ENCODE assay signal across 8 cellular contexts in the genomic region with DNA sequence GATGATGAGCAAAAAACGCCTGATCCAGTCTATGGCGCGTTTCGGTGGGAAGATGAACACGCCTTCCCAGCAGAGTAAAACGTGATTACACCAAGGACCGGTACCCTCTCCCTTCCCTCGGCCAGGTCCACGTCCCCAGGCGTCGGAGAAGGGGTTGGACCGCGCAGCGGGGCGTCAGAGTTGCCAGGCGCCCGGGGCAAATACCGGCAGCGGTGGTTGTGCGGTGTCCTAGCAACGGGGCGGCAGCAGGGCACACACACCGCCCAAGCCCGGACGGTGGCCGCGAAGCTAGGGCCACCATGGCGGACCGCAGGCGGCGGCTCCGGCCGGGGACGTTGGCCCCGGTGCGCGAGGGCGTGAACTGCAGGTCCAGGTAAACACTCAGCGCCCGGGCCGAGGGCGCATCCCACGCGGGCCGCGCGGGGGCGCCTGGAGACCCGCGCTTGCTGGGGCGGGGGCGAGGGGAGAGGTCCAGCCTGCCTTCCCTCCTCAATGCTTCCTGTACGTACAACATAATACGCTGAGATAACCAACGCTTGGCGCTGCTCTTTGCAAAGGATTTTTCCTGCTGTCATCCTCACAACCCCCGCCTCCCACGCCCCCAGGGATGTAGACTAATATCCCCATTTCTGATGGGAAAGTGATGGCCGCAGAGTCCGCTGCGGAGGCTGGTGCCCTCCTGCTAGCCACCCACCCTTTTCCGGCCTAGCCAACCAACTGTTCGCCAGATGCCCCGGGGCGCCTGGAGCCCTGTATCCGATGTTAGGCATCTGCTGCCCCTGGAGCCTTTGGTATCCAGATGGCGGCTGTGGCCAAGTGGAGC. TPM values are rescaled to one million over a fixed set of nuclear protein-coding genes. Genes with fewer than 3 reads are reported as not detected.
DNase-seq lines count a peak whose midpoint lies in the region; ATAC-seq and TF ChIP-seq lines count a peak whose summit lies in the region.

A gene with protein sequence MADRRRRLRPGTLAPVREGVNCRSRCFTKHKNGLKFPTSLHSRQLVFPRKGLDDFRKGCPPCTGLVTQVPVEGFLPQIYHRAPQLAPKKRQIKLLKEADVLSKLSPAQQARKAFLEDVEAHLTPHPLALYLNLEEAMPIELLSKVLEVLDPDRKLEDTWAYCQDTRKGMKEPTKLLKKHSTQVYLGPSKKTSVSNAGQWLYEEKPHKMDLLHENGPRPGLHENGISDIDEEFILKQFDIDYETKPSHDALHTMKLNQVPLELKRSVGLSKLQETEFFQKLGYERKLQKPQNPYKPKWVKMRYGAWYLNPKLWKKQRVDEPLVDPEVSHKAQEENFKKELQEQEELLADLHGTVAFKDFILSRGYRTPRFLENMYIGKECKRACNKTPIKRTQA (plus strand): TSS at position 274 of the 823 bp plus-strand sequence. CDS start 26 bp downstream, at position 300.

- intact Hi-C loops in dorsolateral prefrontal cortex (cut with DNase I): loop anchor here (5.0 to 10.0 kb wide), 3 partner anchors 39 to 69 kb away; a partner anchor contains a TSS
- intact Hi-C loops in left lung (cut with DNase I): no loop called here

- no peaks in the 10 kb centered on the region for H3K9me3 ChIP-seq in left lung

- ATAC-seq in GM18502 (IDR thresholded peaks at IDR 0.05; ENCODE audit: poor library complexity, unreplicated experiment): peak; percentile 62
- peak; percentile 94 for ATAC-seq in left lung
- no peak for ATAC-seq in GM18870 (IDR thresholded peaks at IDR 0.05; ENCODE audit: unreplicated experiment)

- no peaks in the 10 kb centered on the region for H3K36me3 ChIP-seq in left lung

- H3K27ac ChIP-seq in dorsolateral prefrontal cortex: peak within 1 kb of the TSS in 48 of 59 donors; percentile 1 to 86 (median 56)
- peak within 1 kb of the TSS; percentile 22 to 67 for H3K27ac ChIP-seq in left lung

- DNase-seq in 8988T: peak; percentile 17
- peak; percentile 75 to 83 for DNase-seq in NCI-H2081 (lab: John Stamatoyannopoulos, UW)
- peak; percentile 2 to 3 for DNase-seq in activated CD4-positive, alpha-beta T cell treated with anti-CD3 and anti-CD28 coated beads for 4 hours
- DNase-seq in dorsolateral prefrontal cortex: peak; percentile 50 to 84 (median 69)
- peak; percentile 85 to 93 for DNase-seq in left lung
- DNase-seq in stimulated activated CD4-positive, alpha-beta T cell treated with anti-CD3 and anti-CD28 coated beads, Interleukin-1b, Interleukin-23, amount 100 ng/mL, for 48 hours: peak; percentile 16

- H3K4me1 ChIP-seq in left lung: peaks cover 0 to 21% of the 10 kb centered on the region in 2 donors

- TF ChIP-seq CTCF in dorsolateral prefrontal cortex (IDR thresholded peaks at IDR 0.05 in 54 of 56, conservative IDR thresholded peaks at IDR 0.05 in 2 of 56; ENCODE audit: low read depth in 1 of 56, partially characterized antibody in 56 of 56) (peak in 48 of 56 donors; percentile 11 to 67 (median 47)), left lung (IDR thresholded peaks at IDR 0.05) (peak; percentile 32 to 41)

- H3K4me3 ChIP-seq in dorsolateral prefrontal cortex: peak within 1 kb of the TSS; percentile 49 to 93 (median 82)
- peak within 1 kb of the TSS; percentile 51 for H3K4me3 ChIP-seq in left lung

- H3K27me3 ChIP-seq in dorsolateral prefrontal cortex (no peaks in the 10 kb centered on the region), left lung (peaks cover 0 to 27% of the 10 kb centered on the region in 2 donors)

RNA-seq across cellular contexts. Expression of the gene that starts here (rescaled TPM):
- total RNA-seq in dorsolateral prefrontal cortex (10 to 100 TPM in 118 of 120 experiments, 1 to 10 TPM in 2; 7.2 to 35.1 (median 21.0) TPM), left lung (1 to 10 TPM; 3.2 TPM)

Comparison
In these comparisons a context has a peak if more than half of its experiments do, and no peak if none do; other contexts are left out.
1. DNase-seq: peak in every context shown above with its lines; median percentile 89 in left lung; 79 in NCI-H2081; 69 in dorsolateral prefrontal cortex; 17 in 8988T; 16 in stimulated activated CD4-positive, alpha-beta T cell treated with anti-CD3 and anti-CD28 coated beads, Interleukin-1b, Interleukin-23, amount 100 ng/mL, for 48 hours; 2 in activated CD4-positive, alpha-beta T cell treated with anti-CD3 and anti-CD28 coated beads for 4 hours.
2. intact Hi-C loops: an anchor here in dorsolateral prefrontal cortex (5.0 to 10.0 kb wide); none called in left lung.